In the genomic region with DNA sequence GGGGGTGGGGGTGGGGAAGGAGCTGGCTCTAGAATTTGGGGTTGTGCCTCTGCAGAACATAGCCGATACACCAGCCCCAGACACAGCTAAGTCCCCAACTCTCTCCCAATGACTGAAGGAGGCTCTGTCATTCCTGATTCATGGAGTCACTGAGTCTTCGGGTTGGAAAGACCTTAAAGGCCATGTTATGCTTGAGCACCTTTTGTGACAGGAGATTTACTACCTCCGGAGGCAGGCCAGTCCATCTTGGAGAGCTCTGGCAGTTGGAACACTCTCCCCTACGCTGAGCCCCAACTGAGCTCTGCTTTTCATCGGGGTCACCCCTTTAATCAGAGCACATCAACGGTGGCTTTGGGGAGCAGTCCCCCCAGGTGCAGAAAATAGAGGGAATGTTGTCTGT, we compare ENCODE assay signal across 32 cellular contexts.
"Had no signal": no experiment of that assay in that cellular context is flagged by ENCODE, and none has a peak within 500 bp of the region (broad histone marks: within the 10 kb centered on the region; RNA-seq: fewer than 3 reads in every experiment).

No MANE protein-coding gene starts in this region.

- H3K4me3 ChIP-seq: ascending aorta, breast epithelium, cardiac muscle cell, esophagus squamous epithelium, gastroesophageal sphincter had no signal

- H3K4me1 ChIP-seq: ascending aorta, breast epithelium, esophagus squamous epithelium, gastroesophageal sphincter had no signal

- H3K9me3 Mint-ChIP-seq: activated B cell treated with CpG ODN at 0.5 μM for 24 hours; activated CD4-positive, alpha-beta memory T cell treated with anti-CD3 and anti-CD28 coated beads, Interleukin-2, amount 10 ng/mL, durations not matched to agents 7 days and 5 days; activated naive CD4-positive, alpha-beta T cell treated with anti-CD3 and anti-CD28 coated beads, Interleukin-2, amount 10 ng/mL, durations not matched to agents 7 days and 5 days; activated naive CD4-positive, alpha-beta T cell treated with anti-CD3 and anti-CD28 coated beads, Interleukin-2, amount 50 U/mL, for 72 hours; activated naive CD8-positive, alpha-beta T cell treated with anti-CD3 and anti-CD28 coated beads, Interleukin-2, amount 10 ng/mL, durations not matched to agents 7 days and 5 days; activated T-cell treated with anti-CD3 and anti-CD28 coated beads, Interleukin-2, amount 50 U/mL, for 24 hours; activated T-cell treated with anti-CD3 and anti-CD28 coated beads, Interleukin-2, amount 50 U/mL, for 72 hours; brain; central memory CD8-positive, alpha-beta T cell; effector memory CD8-positive, alpha-beta T cell; T-helper 2 cell treated with Interferon-gamma antibody and Interleukin-4, amounts not matched to agents 5 μg/mL and 100 μg/mL, for 36 hours had no signal

- H3K4me3 Mint-ChIP-seq: activated B cell treated with CpG ODN at 0.5 μM for 24 hours; activated CD4-positive, alpha-beta memory T cell treated with anti-CD3 and anti-CD28 coated beads, Interleukin-2, amount 10 ng/mL, durations not matched to agents 7 days and 5 days; activated naive CD4-positive, alpha-beta T cell treated with anti-CD3 and anti-CD28 coated beads, Interleukin-2, amount 10 ng/mL, durations not matched to agents 7 days and 5 days; activated naive CD8-positive, alpha-beta T cell treated with anti-CD3 and anti-CD28 coated beads, Interleukin-2, amount 10 ng/mL, durations not matched to agents 7 days and 5 days; activated T-cell treated with anti-CD3 and anti-CD28 coated beads, Interleukin-2, amount 50 U/mL, for 24 hours; activated T-cell treated with anti-CD3 and anti-CD28 coated beads, Interleukin-2, amount 50 U/mL, for 72 hours; brain; central memory CD8-positive, alpha-beta T cell; effector memory CD8-positive, alpha-beta T cell; T-helper 17 cell; T-helper 2 cell treated with Interferon-gamma antibody and Interleukin-4, amounts not matched to agents 5 μg/mL and 100 μg/mL, for 36 hours had no signal

- H3K36me3 Mint-ChIP-seq: activated naive CD4-positive, alpha-beta T cell treated with anti-CD3 and anti-CD28 coated beads, Interleukin-2, amount 10 ng/mL, durations not matched to agents 7 days and 5 days; activated naive CD4-positive, alpha-beta T cell treated with anti-CD3 and anti-CD28 coated beads, Interleukin-2, amount 50 U/mL, for 72 hours; activated naive CD8-positive, alpha-beta T cell treated with anti-CD3 and anti-CD28 coated beads, Interleukin-2, amount 10 ng/mL, durations not matched to agents 7 days and 5 days; brain had no signal

- H3K4me1 Mint-ChIP-seq: activated B cell treated with CpG ODN at 0.5 μM for 24 hours; activated CD4-positive, alpha-beta memory T cell treated with anti-CD3 and anti-CD28 coated beads, Interleukin-2, amount 10 ng/mL, durations not matched to agents 7 days and 5 days; activated naive CD4-positive, alpha-beta T cell treated with anti-CD3 and anti-CD28 coated beads, Interleukin-2, amount 10 ng/mL, durations not matched to agents 7 days and 5 days; activated naive CD8-positive, alpha-beta T cell treated with anti-CD3 and anti-CD28 coated beads, Interleukin-2, amount 10 ng/mL, durations not matched to agents 7 days and 5 days; brain; central memory CD8-positive, alpha-beta T cell had no signal

- H3K36me3 ChIP-seq: ascending aorta, breast epithelium, cardiac muscle cell, esophagus squamous epithelium, gastroesophageal sphincter, WERI-Rb-1 had no signal

- DNase-seq: activated B cell treated with CpG ODN at 0.5 μM for 24 hours; activated CD4-positive, alpha-beta memory T cell treated with anti-CD3 and anti-CD28 coated beads, Interleukin-2, amount 10 ng/mL, durations not matched to agents 7 days and 5 days; activated CD4-positive, alpha-beta T cell treated with anti-CD3 and anti-CD28 coated beads for 48 hours; activated CD4-positive, alpha-beta T cell treated with anti-CD3 and anti-CD28 coated beads, Interleukin-2, amount 50 U/mL, for 1 hour; activated CD8-positive, alpha-beta memory T cell treated with anti-CD3 and anti-CD28 coated beads, Interleukin-2, amount 50 U/mL, for 48 hours; activated gamma-delta T cell; activated naive CD4-positive, alpha-beta T cell; activated naive CD4-positive, alpha-beta T cell treated with anti-CD3 and anti-CD28 coated beads, Interleukin-2, amount 10 ng/mL, durations not matched to agents 7 days and 5 days; activated naive CD8-positive, alpha-beta T cell treated with anti-CD3 and anti-CD28 coated beads, Interleukin-2, amount 10 ng/mL, durations not matched to agents 7 days and 5 days; activated T-cell treated with anti-CD3 and anti-CD28 coated beads for 4 hours; activated T-cell treated with anti-CD3 and anti-CD28 coated beads, Interleukin-2, amount 50 U/mL, for 24 hours; activated T-cell treated with anti-CD3 and anti-CD28 coated beads, Interleukin-2, amount 50 U/mL, for 72 hours; cortex of kidney; dermis blood vessel endothelial cell; effector CD4-positive, alpha-beta T cell; effector memory CD8-positive, alpha-beta T cell; esophagus squamous epithelium; foreskin melanocyte; T-helper 1 cell; T-helper 17 cell; T1000; WERI-Rb-1 had no signal

- H3K27ac Mint-ChIP-seq: activated B cell treated with CpG ODN at 0.5 μM for 24 hours; activated CD4-positive, alpha-beta memory T cell treated with anti-CD3 and anti-CD28 coated beads, Interleukin-2, amount 10 ng/mL, durations not matched to agents 7 days and 5 days; activated naive CD4-positive, alpha-beta T cell treated with anti-CD3 and anti-CD28 coated beads, Interleukin-2, amount 10 ng/mL, durations not matched to agents 7 days and 5 days; activated naive CD4-positive, alpha-beta T cell treated with anti-CD3 and anti-CD28 coated beads, Interleukin-2, amount 50 U/mL, for 72 hours; activated naive CD8-positive, alpha-beta T cell treated with anti-CD3 and anti-CD28 coated beads, Interleukin-2, amount 10 ng/mL, durations not matched to agents 7 days and 5 days; activated T-cell treated with anti-CD3 and anti-CD28 coated beads, Interleukin-2, amount 50 U/mL, for 24 hours; activated T-cell treated with anti-CD3 and anti-CD28 coated beads, Interleukin-2, amount 50 U/mL, for 72 hours; brain; effector memory CD8-positive, alpha-beta T cell; T-helper 17 cell; T-helper 2 cell treated with Interferon-gamma antibody and Interleukin-4, amounts not matched to agents 5 μg/mL and 100 μg/mL, for 36 hours had no signal

- H3K27ac ChIP-seq: ascending aorta, breast epithelium, cardiac muscle cell, epithelial cell of prostate, esophagus squamous epithelium, gastroesophageal sphincter, WERI-Rb-1 had no signal

- H3K27me3 ChIP-seq: ascending aorta had no signal

- ATAC-seq: activated CD4-positive, CD25-positive, alpha-beta regulatory T cell treated with anti-CD3 and anti-CD28 coated beads, Interleukin-2, amount 50 U/mL, for 24 hours; activated naive CD4-positive, alpha-beta T cell treated with anti-CD3 and anti-CD28 coated beads, Interleukin-2, amount 50 U/mL, for 72 hours; activated T-cell treated with anti-CD3 and anti-CD28 coated beads, Interleukin-2, amount 50 U/mL, for 72 hours; effector memory CD8-positive, alpha-beta T cell; gastroesophageal sphincter; T-helper 17 cell had no signal
